13 cellular contexts compared by ENCODE assay signal in genomic region chr1:238380167-238380566, GRCh38.
DNase-seq lines count a peak whose midpoint lies in the region; ATAC-seq, FAIRE-seq and TF ChIP-seq lines count a peak whose summit lies in the region.
"Had no signal": no experiment of that assay in that cellular context is flagged by ENCODE, and none has a peak within 500 bp of the region (broad histone marks: within the 10 kb centered on the region; RNA-seq: fewer than 3 reads in every experiment).

No MANE protein-coding gene starts in this region.

- ATAC-seq in activated T-cell treated with anti-CD3 and anti-CD28 coated beads, Interleukin-2, amount 50 U/mL, for 4 hours = no peak
- ATAC-seq: A549, GM12878 had no signal

- H3K4me1 Mint-ChIP-seq in progenitor cell of endocrine pancreas (ENCODE audit: low read depth) = peaks cover 1% of the 10 kb centered on the region
- H3K4me1 Mint-ChIP-seq in activated T-cell treated with anti-CD3 and anti-CD28 coated beads, Interleukin-2, amount 50 U/mL, for 4 hours (ENCODE audit: low read depth) = no peaks in the 10 kb centered on the region
- H3K4me1 Mint-ChIP-seq: CD14-positive monocyte; CD8-positive, alpha-beta memory T cell had no signal

- H3K27me3 ChIP-seq in HUES48 (ENCODE audit: control insufficient read depth, insufficient read depth, low read length) (no peaks in the 10 kb centered on the region), H1 (replicated peaks in 1 of 4; ENCODE audit: control insufficient read depth in 3 of 4, extremely low read depth in 1 of 4, insufficient read depth in 3 of 4, low read length in 3 of 4) (no peaks in the 10 kb centered on the region), iPS-18a (ENCODE audit: control insufficient read depth, insufficient read depth, low read length) (no peaks in the 10 kb centered on the region)

- no peak overlapping the region for H3K4me3 Mint-ChIP-seq in progenitor cell of endocrine pancreas (ENCODE audit: low read depth)
- no peak overlapping the region for H3K4me3 Mint-ChIP-seq in activated T-cell treated with anti-CD3 and anti-CD28 coated beads, Interleukin-2, amount 50 U/mL, for 4 hours
- H3K4me3 Mint-ChIP-seq: CD14-positive monocyte; CD8-positive, alpha-beta memory T cell had no signal

- H3K4me3 ChIP-seq in HUES48 (ENCODE audit: low read depth, low read length) = peak overlapping the region; percentile 9; the same call in 1 of the 2 replicates
- peak overlapping the region in 1 of 4 experiments; percentile 27; a peak in 1 of 8 replicates for H3K4me3 ChIP-seq in H1 (ENCODE audit: extremely low read depth in 1 of 4, insufficient read depth in 2 of 4, low read depth in 3 of 4, low read length in 4 of 4)
- H3K4me3 ChIP-seq in iPS-18a (ENCODE audit: low read length) = peak overlapping the region; percentile 4
- H3K4me3 ChIP-seq: A549, GM12878 had no signal

- H2BK5ac ChIP-seq in H1 (ENCODE audit: low read depth, low read length) = peak overlapping the region; percentile 54; the same call in 1 of the 2 replicates

- no peak overlapping the region for H3K23ac ChIP-seq in H1 (ENCODE audit: insufficient read length)

- H4K8ac ChIP-seq in H1 (ENCODE audit: extremely low read depth, insufficient read depth, low read length) = no peak overlapping the region

- no peaks in the 10 kb centered on the region for H3K23me2 ChIP-seq in H1 (ENCODE audit: low read depth, low read length)

- TF ChIP-seq CTCF in H1 (IDR thresholded peaks at IDR 0.05; ENCODE audit: control extremely low read depth in 1 of 3, insufficient read depth in 1 of 3, low read depth in 1 of 3, low read length in 3 of 3) (no peak), progenitor cell of endocrine pancreas (IDR thresholded peaks at IDR 0.05; ENCODE audit: unreplicated experiment) (no peak)

- peak; percentile 60 for FAIRE-seq in H1 (lab: Jason Lieb, UNC)
- FAIRE-seq: A549, GM12878, GM18507 had no signal

- H2BK15ac ChIP-seq in H1 (ENCODE audit: low read length) = no peak overlapping the region

- H3K9me3 ChIP-seq in HUES48 (ENCODE audit: control insufficient read depth, insufficient read depth, low read length) (no peaks in the 10 kb centered on the region), H1 (ENCODE audit: insufficient read depth in 2 of 2, low read depth in 1 of 2, low read length in 1 of 2) (no peaks in the 10 kb centered on the region), iPS-18a (ENCODE audit: control insufficient read depth, low read depth, low read length) (no peaks in the 10 kb centered on the region)
- H3K9me3 ChIP-seq: A549, Caco-2 had no signal

- H3K27ac ChIP-seq in HUES48 (ENCODE audit: low read depth, low read length) (peak overlapping the region; percentile 84), H1 (ENCODE audit: low read depth, low read length) (peak overlapping the region; percentile 47; the same call in 1 of the 2 replicates), iPS-18a (ENCODE audit: low read length) (no peak overlapping the region)
- H3K27ac ChIP-seq: A549 had no signal

- peak overlapping the region; percentile 50; the same call in 1 of the 2 replicates for H3K9ac ChIP-seq in HUES48 (ENCODE audit: low read depth, low read length)
- H3K9ac ChIP-seq in H1 (replicated peaks in 1 of 4; ENCODE audit: extremely low read depth in 1 of 4, low read depth in 3 of 4, low read length in 3 of 4) = no peak overlapping the region
- no peak overlapping the region for H3K9ac ChIP-seq in iPS-18a (ENCODE audit: low read length)

- POLR2A ChIA-PET in H1 (lab: Charles Lee; ENCODE audit: partially characterized antibody) = interaction anchor here (0.6 to 1.1 kb wide), 2 partner anchors 9 to 24 kb away, joined by 3 read pairs; no protein-coding TSS in a partner anchor

- H3K4me1 ChIP-seq in HUES48 (ENCODE audit: control insufficient read depth, insufficient read depth, low read length) = peaks cover 39% of the 10 kb centered on the region
- H3K4me1 ChIP-seq in H1 (replicated peaks in 1 of 4; ENCODE audit: control insufficient read depth in 3 of 4, insufficient read depth in 4 of 4, low read length in 3 of 4) = peaks cover 2 to 21% (median 11%) of the 10 kb centered on the region in 4 experiments; a peak in 4 of 7 replicates
- H3K4me1 ChIP-seq in iPS-18a (ENCODE audit: control insufficient read depth, low read depth, low read length) = peaks cover 22% of the 10 kb centered on the region
- H3K4me1 ChIP-seq: A549, Caco-2 had no signal

- no peak overlapping the region for H2BK12ac ChIP-seq in H1 (ENCODE audit: low read depth, low read length)

- no peak for TF ChIP-seq EP300 in H1 (IDR thresholded peaks at IDR 0.05; ENCODE audit: borderline replicate concordance in 1 of 2, low read depth in 2 of 2, low read length in 2 of 2)

- no peak overlapping the region; the same call in 1 of the 2 replicates for H2BK20ac ChIP-seq in H1 (ENCODE audit: low read length)

- H4K20me1 ChIP-seq in H1 (replicated peaks in 1 of 2; ENCODE audit: control insufficient read depth in 1 of 2, insufficient read depth in 2 of 2, low read length in 2 of 2) = no peaks in the 10 kb centered on the region

- CTCF ChIA-PET in H1 (lab: Charles Lee; ENCODE audit: partially characterized antibody) = no interaction called here

- no peak overlapping the region for H2AK5ac ChIP-seq in H1 (ENCODE audit: low read depth, low read length)

- no peak overlapping the region for H3K27ac Mint-ChIP-seq in progenitor cell of endocrine pancreas
- H3K27ac Mint-ChIP-seq: CD14-positive monocyte; CD8-positive, alpha-beta memory T cell had no signal

- H2BK120ac ChIP-seq in H1 (replicated peaks; ENCODE audit: low read depth, low read length) = no peak overlapping the region

- H3K4me2 ChIP-seq in H1 (ENCODE audit: insufficient read depth in 1 of 2, low read depth in 2 of 2, low read length in 2 of 2) = peak overlapping the region; percentile 3 to 55; a peak in 2 of 4 replicates
- H3K4me2 ChIP-seq: A549 had no signal

- H3K79me2 ChIP-seq in H1 (ENCODE audit: control insufficient read depth in 1 of 2, insufficient read depth in 2 of 2, low read length in 2 of 2) = no peaks in the 10 kb centered on the region

- H3K36me3 Mint-ChIP-seq in progenitor cell of endocrine pancreas (ENCODE audit: insufficient read depth) = no peaks in the 10 kb centered on the region
- H3K36me3 Mint-ChIP-seq in activated T-cell treated with anti-CD3 and anti-CD28 coated beads, Interleukin-2, amount 50 U/mL, for 4 hours (ENCODE audit: insufficient read depth) = no peaks in the 10 kb centered on the region
- H3K36me3 Mint-ChIP-seq: CD14-positive monocyte had no signal

- DNase-seq in H1 (ENCODE audit: low read depth in 1 of 2, low spot score in 2 of 2) (no peak), progenitor cell of endocrine pancreas (ENCODE audit: low spot score, unreplicated experiment) (no peak), DMS53 treated with DMSO at 0.1 percent for 48 hours (lab: John Stamatoyannopoulos, UW; ENCODE audit: unreplicated experiment) (no peak)
- DNase-seq in activated T-cell treated with anti-CD3 and anti-CD28 coated beads, Interleukin-2, amount 50 U/mL, for 4 hours = no peak
- DNase-seq: Caco-2; CD8-positive, alpha-beta memory T cell; H7 had no signal

- H2AFZ ChIP-seq in H1 (ENCODE audit: low read length) = 0 out of 2 replicates have a peak overlapping the region, but pooled peaks have one; percentile 10

- no peaks in the 10 kb centered on the region for H3K27me3 Mint-ChIP-seq in progenitor cell of endocrine pancreas
- no peaks in the 10 kb centered on the region for H3K27me3 Mint-ChIP-seq in activated T-cell treated with anti-CD3 and anti-CD28 coated beads, Interleukin-2, amount 50 U/mL, for 4 hours (ENCODE audit: low read depth)

- TF ChIP-seq RAD21 in H1 (IDR thresholded peaks at IDR 0.05 in 1 of 2, conservative IDR thresholded peaks at IDR 0.05 in 1 of 2; ENCODE audit: low read depth in 2 of 2, low read length in 2 of 2) = no peak

- no peak overlapping the region for H3K14ac ChIP-seq in H1 (ENCODE audit: insufficient read length)

- WGBS in H1 (ENCODE audit: extremely low coverage in 1 of 2, insufficient coverage in 1 of 2, insufficient read length in 1 of 2, insufficient replicate concordance in 2 of 2, low coverage in 1 of 2, low lambda C conversion rate in 2 of 2, missing lambda C conversion rate in 1 of 2), 2 experiments = 35% methylated on average over 2 of the region's 2 CpGs; no CpG with 5 or more reads in 1 of the 2 experiments

- no peak overlapping the region for H3K18ac ChIP-seq in H1 (ENCODE audit: extremely low read depth, low read length)

- H3K4ac ChIP-seq in H1 (replicated peaks; ENCODE audit: insufficient read length, low read depth, low read length) = no peak overlapping the region

- no peak overlapping the region for H3K56ac ChIP-seq in H1 (replicated peaks; ENCODE audit: insufficient read length, low read depth, low read length)

- peak overlapping the region; percentile 71 for H4K5ac ChIP-seq in H1 (ENCODE audit: insufficient read length, low read depth, low read length)

- H3K36me3 ChIP-seq in HUES48 (ENCODE audit: control insufficient read depth, insufficient read depth, low read length) = no peaks in the 10 kb centered on the region
- H3K36me3 ChIP-seq in H1 (ENCODE audit: control insufficient read depth in 2 of 4, insufficient read depth in 4 of 4, low read length in 3 of 4) = no peaks in the 10 kb centered on the region
- no peaks in the 10 kb centered on the region for H3K36me3 ChIP-seq in iPS-18a (ENCODE audit: control insufficient read depth, low read depth, low read length)

- H3K9me3 Mint-ChIP-seq in progenitor cell of endocrine pancreas (ENCODE audit: low read depth) = no peaks in the 10 kb centered on the region
- peaks cover 7% of the 10 kb centered on the region for H3K9me3 Mint-ChIP-seq in activated T-cell treated with anti-CD3 and anti-CD28 coated beads, Interleukin-2, amount 50 U/mL, for 4 hours

- H3K79me1 ChIP-seq in H1 (ENCODE audit: low read depth, low read length) = no peaks in the 10 kb centered on the region

- TF ChIP-seq POLR2A in H1 (IDR thresholded peaks at IDR 0.05; ENCODE audit: control extremely low read depth in 1 of 2, low read depth in 2 of 2, low read length in 2 of 2) = no peak

- no peak overlapping the region for H4K91ac ChIP-seq in H1 (replicated peaks; ENCODE audit: insufficient read length, low read length)

TF ChIP-seq in H1, 55 proteins besides CTCF, POLR2A, EP300 and RAD21:
- TF ChIP-seq SIX5 (IDR thresholded peaks at IDR 0.05; ENCODE audit: low read depth, low read length) = no peak
- TF ChIP-seq HDAC2 (IDR thresholded peaks at IDR 0.05; ENCODE audit: borderline replicate concordance in 1 of 2, low read depth in 2 of 2, low read length in 2 of 2) = no peak
- TF ChIP-seq CBX8 (IDR thresholded peaks at IDR 0.05; ENCODE audit: borderline replicate concordance, low read depth, low read length) = no peak
- no peak for TF ChIP-seq RNF2 (IDR thresholded peaks at IDR 0.05; ENCODE audit: borderline replicate concordance, low read depth, low read length, missing control alignments, poor library complexity, severe bottlenecking)
- no peak for TF ChIP-seq RFX5 (IDR thresholded peaks at IDR 0.05; ENCODE audit: borderline replicate concordance, low read depth, low read length)
- TF ChIP-seq SP1 (IDR thresholded peaks at IDR 0.05; ENCODE audit: low read depth, low read length) = peak; percentile 48; the same call in 1 of the 2 replicates
- TF ChIP-seq NRF1 (IDR thresholded peaks at IDR 0.05; ENCODE audit: low read depth, low read length) = no peak
- no peak for TF ChIP-seq NANOG (IDR thresholded peaks at IDR 0.05; ENCODE audit: insufficient read depth, low read depth, low read length, poor library complexity, severe bottlenecking)
TF ChIP-seq in H1: peak in this region for 1.
